In the genomic region with DNA sequence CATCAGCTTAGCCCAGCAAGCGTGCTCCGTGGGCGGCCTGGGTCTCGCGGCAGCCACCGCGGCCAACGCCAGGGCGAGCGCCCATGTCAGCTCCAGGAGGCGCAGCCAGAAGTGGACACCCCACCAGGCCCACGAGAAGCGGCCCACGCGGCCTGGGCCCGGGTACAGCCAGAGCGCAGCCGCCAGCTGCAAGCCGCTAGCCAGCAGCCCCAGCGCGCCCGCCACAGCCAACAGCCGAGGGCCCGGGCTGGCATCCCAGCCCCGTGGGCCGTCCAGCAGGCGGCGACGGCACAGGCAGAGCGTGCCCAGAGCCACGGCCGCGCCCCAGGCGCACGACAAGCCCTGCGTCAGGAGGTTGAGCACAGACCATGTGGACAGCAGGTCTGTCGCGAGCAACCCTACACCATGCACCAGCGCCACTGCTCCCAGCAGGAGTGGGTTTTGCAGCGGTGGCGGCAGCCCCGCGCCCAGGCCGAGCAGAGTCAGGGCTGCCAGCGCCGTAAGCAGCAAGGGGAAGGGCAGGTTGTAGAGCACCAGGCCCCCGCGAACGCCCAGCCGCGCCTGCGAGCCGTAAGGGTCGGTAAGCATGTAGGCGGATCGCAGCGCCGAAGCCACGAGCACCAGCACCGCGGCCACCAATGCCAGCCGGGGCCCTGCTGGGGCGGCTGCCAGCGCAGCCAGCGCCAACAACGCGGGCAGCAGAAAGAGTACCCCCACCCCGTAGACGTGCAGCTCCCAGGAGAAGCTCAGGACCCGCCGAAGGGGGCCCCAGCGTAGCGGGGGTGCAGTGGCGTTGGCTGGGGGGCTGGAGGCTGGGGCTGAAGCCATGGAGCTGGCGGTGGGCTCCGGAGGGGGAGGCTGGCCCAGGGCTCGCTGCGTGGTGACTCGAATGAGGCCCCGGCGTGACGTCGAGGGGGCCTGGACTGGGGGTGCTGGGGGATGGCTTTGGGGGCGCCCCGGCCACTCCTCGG, we compare ENCODE assay signal across 8 cellular contexts. TPM values are rescaled to one million over a fixed set of nuclear protein-coding genes. Genes with fewer than 3 reads are reported as not detected.
DNase-seq lines count a peak whose midpoint lies in the region; ATAC-seq and TF ChIP-seq lines count a peak whose summit lies in the region.

No MANE protein-coding gene starts in this region.

- peaks cover 18% of the 10 kb centered on the region for H3K4me1 Mint-ChIP-seq in activated CD8-positive, alpha-beta T cell treated with anti-CD3 and anti-CD28 coated beads for 36 hours (ENCODE audit: low read depth)
- H3K4me1 Mint-ChIP-seq in activated T-cell treated with anti-CD3 and anti-CD28 coated beads, Interleukin-2, amount 50 U/mL, for 4 hours (ENCODE audit: low read depth): peaks cover 14% of the 10 kb centered on the region

- H3K9me3 ChIP-seq in IMR-90 (ENCODE audit: control insufficient read depth, insufficient read depth, low read length): no peaks in the 10 kb centered on the region
- no peaks in the 10 kb centered on the region for H3K9me3 ChIP-seq in iPS-20b (ENCODE audit: insufficient read depth, low read depth, low read length)
- H3K9me3 ChIP-seq in skeletal muscle tissue (ENCODE audit: control insufficient read depth in 3 of 3, low read length in 3 of 3): no peaks in the 10 kb centered on the region

- no peak overlapping the region for H3K14ac ChIP-seq in IMR-90 (replicated peaks; ENCODE audit: low read depth, low read length)

- intact Hi-C loops in IMR-90 (cut with micrococcal nuclease): no loop called here
- intact Hi-C loops in activated CD8-positive, alpha-beta T cell treated with anti-CD3 and anti-CD28 coated beads for 36 hours (cut with micrococcal nuclease): no loop called here

- peak overlapping the region; percentile 19 for H2BK120ac ChIP-seq in IMR-90 (ENCODE audit: low read depth, low read length)

- POLR2A ChIA-PET in IMR-90 (lab: Charles Lee; ENCODE audit: unreplicated experiment): interaction anchor here (0.5 kb wide), 1 partner anchor 103 kb away, joined by 3 read pairs; a partner anchor contains a TSS
- POLR2A ChIA-PET in activated CD8-positive, alpha-beta T cell treated with anti-CD3 and anti-CD28 coated beads for 36 hours (lab: Charles Lee): interaction anchor here (1.1 to 1.5 kb wide), 5 partner anchors 7 to 56 kb away, joined by 3 to 14 read pairs (median 6); a partner anchor contains a TSS

- peak overlapping the region; percentile 78 for H3K4ac ChIP-seq in IMR-90 (ENCODE audit: low read depth, low read length)

- H3K18ac ChIP-seq in IMR-90 (ENCODE audit: low read depth, low read length): no peak overlapping the region; the same call in 1 of the 2 replicates

- H3K4me3 ChIP-seq in IMR-90 (ENCODE audit: insufficient read depth, low read depth, low read length) (peak overlapping the region; percentile 49), brain microvascular endothelial cell (ENCODE audit: low read depth, low read length) (peak overlapping the region; percentile 73), iPS-20b (ENCODE audit: low read length) (peak overlapping the region; percentile 69), skeletal muscle tissue (ENCODE audit: low read length in 3 of 3) (peak overlapping the region; percentile 75 to 85 (median 83))

- DNase-seq in 8988T (peak; percentile 95), IMR-90 (peak; percentile 33), brain microvascular endothelial cell (peak; percentile 38), dedifferentiated amniotic fluid mesenchymal stem cell (ENCODE audit: extremely low spot score) (no peak)
- no peak for DNase-seq in activated CD8-positive, alpha-beta T cell treated with anti-CD3 and anti-CD28 coated beads for 36 hours
- no peak for DNase-seq in activated T-cell treated with anti-CD3 and anti-CD28 coated beads, Interleukin-2, amount 50 U/mL, for 4 hours

- H3K36me3 ChIP-seq in IMR-90 (ENCODE audit: control insufficient read depth, insufficient read depth, low read length) (peaks cover 5% of the 10 kb centered on the region; the same call in 1 of the 2 replicates), brain microvascular endothelial cell (replicated peaks) (peaks cover 7% of the 10 kb centered on the region), iPS-20b (ENCODE audit: insufficient read depth, low read depth, low read length) (peaks cover 12% of the 10 kb centered on the region), skeletal muscle tissue (ENCODE audit: control insufficient read depth in 3 of 3, insufficient read depth in 3 of 3, low read length in 3 of 3) (peaks cover 19 to 27% (median 23%) of the 10 kb centered on the region in 3 donors)

- dilution Hi-C loops in IMR-90 (cut with HindIII; ENCODE audit: low sequenced_read_pairs, unreplicated experiment): no loop called here

- no peak overlapping the region for H3K56ac ChIP-seq in IMR-90 (ENCODE audit: extremely low read depth, insufficient read depth, low read length)

- H3K9ac ChIP-seq in IMR-90 (ENCODE audit: low read depth, low read length) (peak overlapping the region; percentile 23), iPS-20b (ENCODE audit: low read depth, low read length) (no peak overlapping the region; the same call in 1 of the 2 replicates), skeletal muscle tissue (ENCODE audit: low read depth in 1 of 3, low read length in 3 of 3) (peak overlapping the region; percentile 67 to 89 (median 84))

- H3K27ac Mint-ChIP-seq in activated CD8-positive, alpha-beta T cell treated with anti-CD3 and anti-CD28 coated beads for 36 hours: no peak overlapping the region

- H4K8ac ChIP-seq in IMR-90 (ENCODE audit: low read depth in 2 of 2, low read length in 2 of 2): peak overlapping the region in 1 of 2 experiments; percentile 86; a peak in 3 of 4 replicates

- in situ Hi-C loops in IMR-90 (cut with MboI; ENCODE audit: low sequenced_read_pairs) (no loop called here), brain microvascular endothelial cell (cut with HindIII; ENCODE audit: low pct_ligation_motif_present, low sequenced_read_pairs) (no loop called here)

- peak; percentile 42 for TF ChIP-seq CTCF in IMR-90 (conservative IDR thresholded peaks at IDR 0.05; ENCODE audit: low read depth, low read length)
- peak; percentile 54 for TF ChIP-seq CTCF in brain microvascular endothelial cell (IDR thresholded peaks at IDR 0.05; ENCODE audit: low read depth, low read length, missing control alignments)
- no peak for TF ChIP-seq CTCF in activated CD8-positive, alpha-beta T cell treated with anti-CD3 and anti-CD28 coated beads for 36 hours (IDR thresholded peaks at IDR 0.05)

- H3K23ac ChIP-seq in IMR-90 (ENCODE audit: low read depth, low read length): 0 out of 2 replicates have a peak overlapping the region, but pooled peaks have one; percentile 55

- no TSS peak for BruUV-seq in IMR-90 (replicated peaks; lab: Mats Ljungman, UMichigan)

- peaks cover 8% of the 10 kb centered on the region; the same call in 1 of the 2 replicates for H3K9me1 ChIP-seq in IMR-90 (ENCODE audit: insufficient read depth, low read length)

- ATAC-seq in IMR-90 (ENCODE audit: low read depth): peak; percentile 57
- no peak for ATAC-seq in activated CD8-positive, alpha-beta T cell treated with anti-CD3 and anti-CD28 coated beads for 36 hours
- ATAC-seq in activated T-cell treated with anti-CD3 and anti-CD28 coated beads, Interleukin-2, amount 50 U/mL, for 4 hours: no peak

- H2AK5ac ChIP-seq in IMR-90 (ENCODE audit: low read depth, low read length): peak overlapping the region; percentile 71; the same call in 1 of the 2 replicates

- H3K4me1 ChIP-seq in IMR-90 (ENCODE audit: control insufficient read depth, insufficient read depth, low read length) (peaks cover 10% of the 10 kb centered on the region; the same call in 1 of the 2 replicates), iPS-20b (ENCODE audit: insufficient read depth, low read length) (no peaks in the 10 kb centered on the region; the same call in 1 of the 2 replicates), skeletal muscle tissue (ENCODE audit: control insufficient read depth in 3 of 3, insufficient read depth in 3 of 3, low read length in 3 of 3) (peaks cover 10 to 32% (median 17%) of the 10 kb centered on the region in 3 donors)

- H3K4me2 ChIP-seq in IMR-90 (ENCODE audit: low read depth, low read length): peak overlapping the region; percentile 79

- H2BK15ac ChIP-seq in IMR-90 (ENCODE audit: low read depth, low read length): no peak overlapping the region

- no peaks in the 10 kb centered on the region; the same call in 1 of the 2 replicates for H4K20me1 ChIP-seq in IMR-90 (ENCODE audit: insufficient read depth, low read length)

- TF ChIP-seq RAD21 in IMR-90 (IDR thresholded peaks at IDR 0.05; ENCODE audit: low read length): peak; percentile 39

- no peak overlapping the region for H3K4me3 Mint-ChIP-seq in activated CD8-positive, alpha-beta T cell treated with anti-CD3 and anti-CD28 coated beads for 36 hours
- H3K4me3 Mint-ChIP-seq in activated T-cell treated with anti-CD3 and anti-CD28 coated beads, Interleukin-2, amount 50 U/mL, for 4 hours: no peak overlapping the region

- H2AFZ ChIP-seq in IMR-90 (replicated peaks; ENCODE audit: low read length, poor library complexity): peak overlapping the region; percentile 93

- CTCF ChIA-PET in IMR-90 (lab: Yijun Ruan, JAX): interaction anchor here (0.6 to 1.5 kb wide), 7 partner anchors 8 to 227 kb away, joined by 3 to 14 read pairs (median 3); a partner anchor contains a TSS
- CTCF ChIA-PET in activated CD8-positive, alpha-beta T cell treated with anti-CD3 and anti-CD28 coated beads for 36 hours (lab: Charles Lee): interaction anchor here (1.0 to 3.9 kb wide), 16 partner anchors 9 to 220 kb away, joined by 3 to 42 read pairs (median 4); a partner anchor contains a TSS

- H3K9me3 Mint-ChIP-seq in activated CD8-positive, alpha-beta T cell treated with anti-CD3 and anti-CD28 coated beads for 36 hours: no peaks in the 10 kb centered on the region
- H3K9me3 Mint-ChIP-seq in activated T-cell treated with anti-CD3 and anti-CD28 coated beads, Interleukin-2, amount 50 U/mL, for 4 hours: no peaks in the 10 kb centered on the region

- H2BK5ac ChIP-seq in IMR-90 (ENCODE audit: low read depth, low read length, poor library complexity, severe bottlenecking): no peak overlapping the region

- WGBS in IMR-90 (ENCODE audit: extremely low coverage in 2 of 2, insufficient read length in 1 of 2), 2 experiments: 28% methylated on average over 42 of the region's 86 CpGs; no CpG with 5 or more reads in 1 of the 2 experiments

- H3K27me3 ChIP-seq in IMR-90 (ENCODE audit: control insufficient read depth, insufficient read depth, low read length): no peaks in the 10 kb centered on the region
- H3K27me3 ChIP-seq in brain microvascular endothelial cell (replicated peaks): no peaks in the 10 kb centered on the region
- H3K27me3 ChIP-seq in iPS-20b (ENCODE audit: insufficient read depth, low read length): peaks cover 6% of the 10 kb centered on the region; the same call in 1 of the 2 replicates
- no peaks in the 10 kb centered on the region for H3K27me3 ChIP-seq in skeletal muscle tissue (ENCODE audit: control insufficient read depth in 3 of 3, insufficient read depth in 3 of 3, low read length in 3 of 3)

- no peak for TF ChIP-seq POLR2A in IMR-90 (IDR thresholded peaks at IDR 0.05; ENCODE audit: low read depth, low read length)

- H4K91ac ChIP-seq in IMR-90 (ENCODE audit: insufficient read depth, low read depth, low read length): peak overlapping the region; percentile 43; the same call in 1 of the 2 replicates

- H3K27me3 Mint-ChIP-seq in activated CD8-positive, alpha-beta T cell treated with anti-CD3 and anti-CD28 coated beads for 36 hours: no peaks in the 10 kb centered on the region
- H3K27me3 Mint-ChIP-seq in activated T-cell treated with anti-CD3 and anti-CD28 coated beads, Interleukin-2, amount 50 U/mL, for 4 hours (ENCODE audit: low read depth): no peaks in the 10 kb centered on the region

- no peak overlapping the region for H2BK20ac ChIP-seq in IMR-90 (ENCODE audit: low read depth, low read length)

- peak overlapping the region; percentile 92 for H2AK9ac ChIP-seq in IMR-90 (replicated peaks; ENCODE audit: low read depth, low read length, poor library complexity)

- H3K27ac ChIP-seq in IMR-90 (ENCODE audit: insufficient read depth, low read length) (no peak overlapping the region; the same call in 1 of the 2 replicates), brain microvascular endothelial cell (no peak overlapping the region), iPS-20b (ENCODE audit: low read length) (no peak overlapping the region), skeletal muscle tissue (ENCODE audit: low read depth, low read length) (peak overlapping the region; percentile 73)

- H4K5ac ChIP-seq in IMR-90 (ENCODE audit: low read depth, low read length): peak overlapping the region; percentile 51

- H3K36me3 Mint-ChIP-seq in activated CD8-positive, alpha-beta T cell treated with anti-CD3 and anti-CD28 coated beads for 36 hours (ENCODE audit: low read depth): peaks cover 3% of the 10 kb centered on the region
- H3K36me3 Mint-ChIP-seq in activated T-cell treated with anti-CD3 and anti-CD28 coated beads, Interleukin-2, amount 50 U/mL, for 4 hours (ENCODE audit: insufficient read depth): peaks cover 3% of the 10 kb centered on the region

- no peaks in the 10 kb centered on the region for H3K79me1 ChIP-seq in IMR-90 (ENCODE audit: low read depth in 1 of 2, low read length in 2 of 2)

RNA-seq across cellular contexts. Expression of a gene that starts 4.9 kb away (rescaled TPM):
- total RNA-seq in IMR-90 (2012; rRNA removed) (0.72 and 1.4 TPM in 2 replicates), skeletal muscle tissue (0.52 TPM)
- 4.1 and 4.2 TPM in 2 replicates for polyA plus RNA-seq in IMR-90 (2012; rRNA removed)
- 3.0 and 4.8 TPM in 2 replicates for polyA plus RNA-seq in IMR-90 (2012; cell fraction: cytosol; rRNA removed)
- polyA plus RNA-seq in IMR-90 (2012; cell fraction: nucleus; rRNA removed; ENCODE audit: low replicate concordance): 2.6 and 4.9 TPM in 2 replicates
- 1 to 10 TPM; 5.6 to 5.7 TPM for total RNA-seq in activated CD8-positive, alpha-beta T cell treated with anti-CD3 and anti-CD28 coated beads for 36 hours
- 1 to 10 TPM; 6.7 to 7.6 (median 7.5) TPM for total RNA-seq in activated T-cell treated with anti-CD3 and anti-CD28 coated beads, Interleukin-2, amount 50 U/mL, for 4 hours

RNA-seq across cellular contexts. Expression of a gene that starts 13.7 kb away (rescaled TPM):
- total RNA-seq in IMR-90 (2012; rRNA removed) (8.6 and 9.4 TPM in 2 replicates), skeletal muscle tissue (12.0 TPM)
- 25.2 and 25.7 TPM in 2 replicates for polyA plus RNA-seq in IMR-90 (2012; rRNA removed)
- 23.1 and 33.9 TPM in 2 replicates for polyA plus RNA-seq in IMR-90 (2012; cell fraction: cytosol; rRNA removed)
- 45.2 and 54.3 TPM in 2 replicates for polyA plus RNA-seq in IMR-90 (2012; cell fraction: nucleus; rRNA removed; ENCODE audit: low replicate concordance)
- total RNA-seq in activated CD8-positive, alpha-beta T cell treated with anti-CD3 and anti-CD28 coated beads for 36 hours: 10 to 100 TPM in 1 of 2 experiments, 1 to 10 TPM in 1; 9.4 to 13.0 TPM
- total RNA-seq in activated T-cell treated with anti-CD3 and anti-CD28 coated beads, Interleukin-2, amount 50 U/mL, for 4 hours: 10 to 100 TPM; 11.0 to 15.6 (median 13.0) TPM

RNA-seq across cellular contexts. Expression of a gene that starts 30.4 kb away (rescaled TPM):
- total RNA-seq in IMR-90 (2012; rRNA removed) (18.9 and 20.8 TPM in 2 replicates), skeletal muscle tissue (12.5 TPM)
- 28.3 and 29.9 TPM in 2 replicates for polyA plus RNA-seq in IMR-90 (2012; rRNA removed)
- 30.0 and 33.9 TPM in 2 replicates for polyA plus RNA-seq in IMR-90 (2012; cell fraction: cytosol; rRNA removed)
- polyA plus RNA-seq in IMR-90 (2012; cell fraction: nucleus; rRNA removed; ENCODE audit: low replicate concordance): 64.3 and 129 TPM in 2 replicates
- under 1 TPM; 0.22 to 0.32 TPM for total RNA-seq in activated CD8-positive, alpha-beta T cell treated with anti-CD3 and anti-CD28 coated beads for 36 hours
- total RNA-seq in activated T-cell treated with anti-CD3 and anti-CD28 coated beads, Interleukin-2, amount 50 U/mL, for 4 hours: under 1 TPM; 0.27 to 0.53 (median 0.40) TPM

RNA-seq across cellular contexts. Expression of a gene that starts 39.3 kb away (rescaled TPM):
- total RNA-seq in IMR-90 (2012; rRNA removed): 78.9 and 152 TPM in 2 replicates
- polyA plus RNA-seq in IMR-90 (2012; rRNA removed): 83.3 and 96.7 TPM in 2 replicates
- 25.8 and 65.5 TPM in 2 replicates for polyA plus RNA-seq in IMR-90 (2012; cell fraction: cytosol; rRNA removed)
- polyA plus RNA-seq in IMR-90 (2012; cell fraction: nucleus; rRNA removed; ENCODE audit: low replicate concordance): 19.1 and 55.3 TPM in 2 replicates
- total RNA-seq in skeletal muscle tissue: 27.1 TPM
- total RNA-seq in activated CD8-positive, alpha-beta T cell treated with anti-CD3 and anti-CD28 coated beads for 36 hours: 10 to 100 TPM; 35.2 to 37.9 TPM
- total RNA-seq in activated T-cell treated with anti-CD3 and anti-CD28 coated beads, Interleukin-2, amount 50 U/mL, for 4 hours: 10 to 100 TPM; 47.1 to 58.8 (median 47.7) TPM

RNA-seq across cellular contexts. Expression of a gene that starts 44.7 kb away (rescaled TPM):
- 0.90 and 1.1 TPM in 2 replicates for total RNA-seq in IMR-90 (2012; rRNA removed)
- 7.2 and 8.6 TPM in 2 replicates for polyA plus RNA-seq in IMR-90 (2012; rRNA removed)
- polyA plus RNA-seq in IMR-90 (2012; cell fraction: cytosol; rRNA removed): 2.9 and 4.4 TPM in 2 replicates
- 14.6 and 32.4 TPM in 2 replicates for polyA plus RNA-seq in IMR-90 (2012; cell fraction: nucleus; rRNA removed; ENCODE audit: low replicate concordance)
- not detected for total RNA-seq in skeletal muscle tissue
- total RNA-seq in activated CD8-positive, alpha-beta T cell treated with anti-CD3 and anti-CD28 coated beads for 36 hours: 1 to 10 TPM; 1.2 to 1.7 TPM
- total RNA-seq in activated T-cell treated with anti-CD3 and anti-CD28 coated beads, Interleukin-2, amount 50 U/mL, for 4 hours: under 1 TPM; 0.47 to 0.73 (median 0.61) TPM

Comparison
In these comparisons a context has a peak if more than half of its experiments do, and no peak if none do; other contexts are left out.
1. DNase-seq: peak in 8988T (single experiment), IMR-90 (single experiment) and brain microvascular endothelial cell (single experiment); none in activated CD8-positive, alpha-beta T cell treated with anti-CD3 and anti-CD28 coated beads for 36 hours (single experiment), dedifferentiated amniotic fluid mesenchymal stem cell (single experiment) and activated T-cell treated with anti-CD3 and anti-CD28 coated beads, Interleukin-2, amount 50 U/mL, for 4 hours (single experiment).
2. Peak in every context shown above with its lines, with median percentiles within 50 percentile points of each other: H3K4me3 ChIP-seq.